ENCODE assay signal across 8 cellular contexts in the genomic region with DNA sequence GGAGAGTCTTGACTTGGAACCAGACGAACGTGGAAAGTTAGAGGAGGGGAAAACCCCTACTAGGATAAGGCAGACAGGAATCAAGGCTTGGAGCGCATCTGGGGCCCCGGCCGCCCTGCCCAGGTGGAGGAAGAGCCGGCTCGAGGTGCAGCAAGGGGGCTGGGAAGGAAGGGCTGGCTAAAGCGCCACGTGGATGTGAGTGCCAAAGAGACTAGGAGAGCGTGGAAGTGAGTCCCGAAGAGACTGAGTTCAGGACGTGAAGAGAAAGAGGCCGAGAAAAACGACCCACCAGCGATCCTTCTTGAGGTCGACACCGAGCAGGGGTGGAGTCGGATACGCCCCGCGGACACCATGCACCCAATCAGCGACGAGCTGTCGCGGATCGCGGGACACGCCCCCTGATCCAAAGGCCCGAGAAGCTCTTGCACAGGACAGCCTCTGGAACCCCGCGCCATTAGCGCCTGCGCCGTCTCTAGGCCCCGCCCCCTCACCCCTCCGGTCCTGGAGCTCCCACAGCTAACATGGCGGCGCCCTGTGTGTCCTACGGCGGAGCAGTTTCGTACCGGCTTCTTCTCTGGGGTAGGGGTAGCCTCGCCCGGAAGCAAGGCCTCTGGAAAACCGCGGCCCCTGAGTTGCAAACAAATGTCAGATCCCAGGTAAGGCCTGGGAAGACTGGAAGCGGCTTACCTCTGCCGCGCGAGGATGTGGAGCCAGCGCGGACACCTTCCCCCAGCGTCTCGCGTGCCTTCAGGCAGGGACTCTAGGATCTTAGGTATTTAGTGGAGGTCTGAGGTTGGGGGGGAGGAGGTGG. TPM values are rescaled to one million over a fixed set of nuclear protein-coding genes. Genes with fewer than 3 reads are reported as not detected.
DNase-seq lines count a peak whose midpoint lies in the region; ATAC-seq lines count a peak whose summit lies in the region.

A gene (plus strand): TSS at position 498 of the 811 bp plus-strand sequence. CDS start 24 bp downstream, at position 522.

- peak within 1 kb of the TSS; percentile 92 for H3K4me2 ChIP-seq in BLaER1

- CTCF ChIA-PET in activated CD4-positive, alpha-beta T cell treated with anti-CD3 and anti-CD28 coated beads, Interleukin-2, amount 10 ng/mL, durations not matched to agents 7 days and 5 days (lab: Charles Lee), result no interaction called here

- H3K27me3 Mint-ChIP-seq in activated CD4-positive, alpha-beta T cell treated with anti-CD3 and anti-CD28 coated beads, Interleukin-2, amount 10 ng/mL, durations not matched to agents 7 days and 5 days, result no peaks in the 10 kb centered on the region

- H3K4me1 Mint-ChIP-seq in activated CD4-positive, alpha-beta T cell treated with anti-CD3 and anti-CD28 coated beads, Interleukin-2, amount 10 ng/mL, durations not matched to agents 7 days and 5 days, result peaks cover 29% of the 10 kb centered on the region

- peak within 1 kb of the TSS; percentile 85 for H3K27ac ChIP-seq in BLaER1

- H3K27me3 ChIP-seq in BLaER1, result no peaks in the 10 kb centered on the region

- POLR2A ChIA-PET in activated CD4-positive, alpha-beta T cell treated with anti-CD3 and anti-CD28 coated beads, Interleukin-2, amount 10 ng/mL, durations not matched to agents 7 days and 5 days (lab: Charles Lee), result no interaction called here

- H3K9me3 Mint-ChIP-seq in activated CD4-positive, alpha-beta T cell treated with anti-CD3 and anti-CD28 coated beads, Interleukin-2, amount 10 ng/mL, durations not matched to agents 7 days and 5 days, result no peaks in the 10 kb centered on the region

- peaks cover 1% of the 10 kb centered on the region for H3K36me3 Mint-ChIP-seq in activated CD4-positive, alpha-beta T cell treated with anti-CD3 and anti-CD28 coated beads, Interleukin-2, amount 10 ng/mL, durations not matched to agents 7 days and 5 days (ENCODE audit: low read depth)

- peaks cover 5% of the 10 kb centered on the region for H3K36me3 ChIP-seq in BLaER1

- H3K4me3 ChIP-seq in BLaER1, result peak within 1 kb of the TSS; percentile 83

- H4K20me1 ChIP-seq in BLaER1, result peaks cover 11% of the 10 kb centered on the region; the same call in 1 of the 2 replicates

- DNase-seq in NCI-H69 (lab: John Stamatoyannopoulos, UW) (peak; percentile 95), cortex of kidney (lab: John Stamatoyannopoulos, UW) (peak; percentile 12), left kidney (ENCODE audit: low read depth, low spot score) (peak; percentile 99)
- DNase-seq in activated CD4-positive, alpha-beta T cell treated with anti-CD3 and anti-CD28 coated beads, Interleukin-2, amount 10 ng/mL, durations not matched to agents 7 days and 5 days, result peak; percentile 98
- DNase-seq in stimulated activated CD4-positive, alpha-beta T cell treated with anti-CD3 and anti-CD28 coated beads, Interleukin-2, amount 100 ng/mL, for 24 hours, result peak; percentile 98 to 99

- H3K27ac Mint-ChIP-seq in activated CD4-positive, alpha-beta T cell treated with anti-CD3 and anti-CD28 coated beads, Interleukin-2, amount 10 ng/mL, durations not matched to agents 7 days and 5 days, result peak within 1 kb of the TSS; percentile 84

- H3K4me3 Mint-ChIP-seq in activated CD4-positive, alpha-beta T cell treated with anti-CD3 and anti-CD28 coated beads, Interleukin-2, amount 10 ng/mL, durations not matched to agents 7 days and 5 days, result peak within 1 kb of the TSS; percentile 83

- no peaks in the 10 kb centered on the region for H3K9me3 ChIP-seq in BLaER1

- H3K9ac ChIP-seq in BLaER1, result peak within 1 kb of the TSS; percentile 92

- peaks cover 15% of the 10 kb centered on the region for H3K4me1 ChIP-seq in BLaER1

- peak; percentile 99 for ATAC-seq in GM19328 (IDR thresholded peaks at IDR 0.05; ENCODE audit: unreplicated experiment)
- peak; percentile 100 for ATAC-seq in HG03520 (IDR thresholded peaks at IDR 0.05; ENCODE audit: unreplicated experiment)

RNA-seq across cellular contexts. Expression of the gene that starts here (rescaled TPM):
- 10 to 100 TPM; 23.6 to 23.7 TPM for total RNA-seq in activated CD4-positive, alpha-beta T cell treated with anti-CD3 and anti-CD28 coated beads, Interleukin-2, amount 10 ng/mL, durations not matched to agents 7 days and 5 days

Comparison
In these comparisons a context has a peak if more than half of its experiments do, and no peak if none do; other contexts are left out.
1. Peak in every context shown above with its lines: DNase-seq, ATAC-seq, H3K4me3 ChIP-seq and H3K27ac ChIP-seq.
2. DNase-seq: peak in every context shown above with its lines; median percentile 99 in left kidney; 98 in stimulated activated CD4-positive, alpha-beta T cell treated with anti-CD3 and anti-CD28 coated beads, Interleukin-2, amount 100 ng/mL, for 24 hours; 98 in activated CD4-positive, alpha-beta T cell treated with anti-CD3 and anti-CD28 coated beads, Interleukin-2, amount 10 ng/mL, durations not matched to agents 7 days and 5 days; 95 in NCI-H69; 12 in cortex of kidney.